In the genomic region with DNA sequence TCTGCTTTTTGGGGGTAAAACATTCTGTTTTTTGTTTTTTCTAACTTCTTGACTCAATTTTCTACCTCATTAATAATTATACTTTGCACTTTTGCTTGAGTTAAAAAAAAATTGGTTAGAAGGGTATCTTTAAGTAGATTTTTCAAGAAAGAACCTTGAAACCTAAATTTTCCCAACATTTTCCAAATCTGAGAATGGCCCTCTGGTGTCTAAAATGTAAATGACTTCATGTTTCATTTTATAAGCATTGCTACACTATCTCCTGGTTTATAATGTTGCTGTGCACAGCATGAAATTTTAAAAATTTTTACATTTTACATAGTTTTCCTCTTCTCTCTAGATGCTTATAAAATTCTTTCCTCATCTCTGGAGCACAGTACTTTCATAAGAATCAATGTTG, we compare ENCODE assay signal across 29 cellular contexts. TPM values are rescaled to one million over a fixed set of nuclear protein-coding genes. Genes with fewer than 3 reads are reported as not detected.
"Had no signal": no experiment of that assay in that cellular context is flagged by ENCODE, and none has a peak within 500 bp of the region (broad histone marks: within the 10 kb centered on the region; RNA-seq: fewer than 3 reads in every experiment).

No MANE protein-coding gene starts in this region.

- H3K27me3 Mint-ChIP-seq: activated CD4-positive, alpha-beta memory T cell treated with anti-CD3 and anti-CD28 coated beads for 36 hours; activated T-cell treated with anti-CD3 and anti-CD28 coated beads, Interleukin-2, amount 50 U/mL, for 24 hours; dendritic cell treated with granulocyte-macrophage colony-stimulating factor and Interleukin-4, amounts not matched to agents 40 ng/mL and 50 ng/mL, for 4 days; natural killer cell treated with Interleukin-12 subunit alpha and Interleukin-12 subunit beta and Interleukin-15 and Interleukin-18, amount 100 ng/mL, for 72 hours had no signal

- H3K9me3 ChIP-seq: esophagus squamous epithelium, left ventricle myocardium inferior, testis, transverse colon, uterus had no signal

- H3K36me3 ChIP-seq: uterus had no signal

- H3K9me3 Mint-ChIP-seq: activated CD4-positive, alpha-beta memory T cell treated with anti-CD3 and anti-CD28 coated beads for 36 hours; activated T-cell treated with anti-CD3 and anti-CD28 coated beads, Interleukin-2, amount 50 U/mL, for 24 hours; dendritic cell treated with granulocyte-macrophage colony-stimulating factor and Interleukin-4, amounts not matched to agents 40 ng/mL and 50 ng/mL, for 4 days; natural killer cell treated with Interleukin-12 subunit alpha and Interleukin-12 subunit beta and Interleukin-15 and Interleukin-18, amount 100 ng/mL, for 72 hours; T-helper 2 cell treated with Interferon-gamma antibody and Interleukin-4, amounts not matched to agents 5 μg/mL and 100 μg/mL, for 36 hours had no signal

- ATAC-seq: natural killer cell treated with Interleukin-12 subunit alpha and Interleukin-12 subunit beta and Interleukin-15 and Interleukin-18, amount 100 ng/mL, for 72 hours; stimulated activated naive CD8-positive, alpha-beta T cell treated with anti-CD3 and anti-CD28 coated beads, Interleukin-15, Interleukin-2, amounts not matched to agents 100 U/mL and 50 U/mL, for 24 hours had no signal

- H3K27me3 ChIP-seq: esophagus squamous epithelium, testis, transverse colon, uterus had no signal

- H3K27ac ChIP-seq: epithelial cell of prostate, esophagus squamous epithelium, left ventricle myocardium inferior, testis, transverse colon, uterus had no signal

- H3K4me1 ChIP-seq: esophagus squamous epithelium, left ventricle myocardium inferior, testis, transverse colon, uterus had no signal

- H3K4me3 ChIP-seq: esophagus squamous epithelium, left ventricle myocardium inferior, lung, testis, transverse colon, uterus had no signal

- DNase-seq: activated CD4-positive, alpha-beta memory T cell treated with anti-CD3 and anti-CD28 coated beads for 36 hours; activated CD4-positive, alpha-beta T cell treated with anti-CD3 and anti-CD28 coated beads for 4 hours; activated CD4-positive, CD25-positive, alpha-beta regulatory T cell; activated CD8-positive, alpha-beta memory T cell treated with anti-CD3 and anti-CD28 coated beads, Interleukin-2, amount 50 U/mL, for 48 hours; activated gamma-delta T cell; activated naive CD4-positive, alpha-beta T cell treated with anti-CD3 and anti-CD28 coated beads, Interleukin-2, amount 50 U/mL, for 16 hours; activated T-cell treated with anti-CD3 and anti-CD28 coated beads, Interleukin-2, amount 50 U/mL, for 24 hours; amniotic stem cell; caudate nucleus; esophagus squamous epithelium; glutamatergic neuron; left ventricle myocardium inferior; mesendoderm; retina; stimulated activated naive CD8-positive, alpha-beta T cell treated with anti-CD3 and anti-CD28 coated beads, Interleukin-15, Interleukin-2, amounts not matched to agents 100 U/mL and 50 U/mL, for 24 hours; T-helper 1 cell; testis; transverse colon; uterus had no signal

- H3K4me3 Mint-ChIP-seq: activated CD4-positive, alpha-beta memory T cell treated with anti-CD3 and anti-CD28 coated beads for 36 hours; activated T-cell treated with anti-CD3 and anti-CD28 coated beads, Interleukin-2, amount 50 U/mL, for 24 hours; dendritic cell treated with granulocyte-macrophage colony-stimulating factor and Interleukin-4, amounts not matched to agents 40 ng/mL and 50 ng/mL, for 4 days; natural killer cell treated with Interleukin-12 subunit alpha and Interleukin-12 subunit beta and Interleukin-15 and Interleukin-18, amount 100 ng/mL, for 72 hours; T-helper 2 cell treated with Interferon-gamma antibody and Interleukin-4, amounts not matched to agents 5 μg/mL and 100 μg/mL, for 36 hours had no signal

- H3K27ac Mint-ChIP-seq: activated CD4-positive, alpha-beta memory T cell treated with anti-CD3 and anti-CD28 coated beads for 36 hours; activated T-cell treated with anti-CD3 and anti-CD28 coated beads, Interleukin-2, amount 50 U/mL, for 24 hours; dendritic cell treated with granulocyte-macrophage colony-stimulating factor and Interleukin-4, amounts not matched to agents 40 ng/mL and 50 ng/mL, for 4 days; natural killer cell treated with Interleukin-12 subunit alpha and Interleukin-12 subunit beta and Interleukin-15 and Interleukin-18, amount 100 ng/mL, for 72 hours; T-helper 2 cell treated with Interferon-gamma antibody and Interleukin-4, amounts not matched to agents 5 μg/mL and 100 μg/mL, for 36 hours had no signal

RNA-seq across cellular contexts. Expression of a gene that starts 45.9 kb away (rescaled TPM):
- total RNA-seq: activated CD4-positive, alpha-beta memory T cell treated with anti-CD3 and anti-CD28 coated beads for 36 hours; astrocyte; esophagus squamous epithelium; frontal cortex; left ventricle myocardium inferior; lung; mononuclear cell; natural killer cell treated with Interleukin-12 subunit alpha and Interleukin-12 subunit beta and Interleukin-15 and Interleukin-18, amount 100 ng/mL, for 72 hours; osteoblast; posterior vena cava; transverse colon; uterus had no signal
